11 cellular contexts compared by ENCODE assay signal in the genomic region with DNA sequence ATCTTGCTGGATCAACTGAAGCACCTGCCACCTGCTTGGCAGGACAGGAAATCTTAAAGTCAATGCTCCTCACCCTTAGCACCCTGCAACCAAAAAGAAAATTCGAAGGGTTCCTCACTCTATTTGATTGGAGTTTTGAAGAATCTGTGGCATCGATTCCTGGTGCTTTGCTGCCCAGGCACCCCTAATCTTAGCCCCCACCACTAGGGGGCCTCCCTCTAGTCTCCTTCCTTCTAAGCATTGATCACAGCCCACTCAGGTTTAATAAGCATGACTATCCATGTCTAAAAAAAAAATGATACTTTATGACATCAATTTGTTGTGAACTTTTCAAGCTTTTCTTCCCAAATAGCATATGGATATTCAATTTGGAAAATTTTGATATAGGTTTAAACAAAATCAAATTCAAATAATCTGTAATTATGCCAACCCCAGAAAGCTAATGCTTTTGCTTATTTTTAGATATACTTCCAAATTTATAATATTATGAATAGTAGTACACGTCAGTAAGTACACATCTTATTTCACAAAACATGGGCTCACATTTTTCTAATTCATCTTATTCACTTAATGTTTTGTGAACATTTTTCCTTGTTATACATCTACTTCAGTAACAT. TPM values are rescaled to one million over a fixed set of nuclear protein-coding genes. Genes with fewer than 3 reads are reported as not detected.
DNase-seq lines count a peak whose midpoint lies in the region; ATAC-seq, FAIRE-seq and TF ChIP-seq lines count a peak whose summit lies in the region.
"Had no signal": no experiment of that assay in that cellular context is flagged by ENCODE, and none has a peak within 500 bp of the region (broad histone marks: within the 10 kb centered on the region; RNA-seq: fewer than 3 reads in every experiment).

No MANE protein-coding gene starts in this region.

- no peak overlapping the region for H3K27ac Mint-ChIP-seq in activated naive CD8-positive, alpha-beta T cell treated with anti-CD3 and anti-CD28 coated beads, Interleukin-2, amount 50 U/mL, for 24 hours
- H3K27ac Mint-ChIP-seq in activated naive CD8-positive, alpha-beta T cell treated with anti-CD3 and anti-CD28 coated beads for 36 hours = no peak overlapping the region
- H3K27ac Mint-ChIP-seq: activated naive CD4-positive, alpha-beta T cell treated with anti-CD3 and anti-CD28 coated beads, Interleukin-2, amount 50 U/mL, for 24 hours had no signal

- WGBS in small intestine, 3 donors = 57 to 68% (median 65%) methylated on average over 3 of the region's 3 CpGs

- DNase-seq in activated naive CD8-positive, alpha-beta T cell treated with anti-CD3 and anti-CD28 coated beads, Interleukin-2, amount 50 U/mL, for 24 hours = peak; percentile 3
- DNase-seq in activated naive CD8-positive, alpha-beta T cell treated with anti-CD3 and anti-CD28 coated beads for 36 hours = no peak
- DNase-seq in astrocyte of the cerebellum (ENCODE audit: low read depth) (no peak), small intestine (peak; percentile 0), NCI-H2196 (lab: John Stamatoyannopoulos, UW; ENCODE audit: unreplicated experiment) (no peak), medulla oblongata (ENCODE audit: extremely low spot score) (no peak)

- peaks cover 1% of the 10 kb centered on the region for H3K27me3 Mint-ChIP-seq in activated naive CD8-positive, alpha-beta T cell treated with anti-CD3 and anti-CD28 coated beads, Interleukin-2, amount 50 U/mL, for 24 hours
- no peaks in the 10 kb centered on the region for H3K27me3 Mint-ChIP-seq in activated naive CD8-positive, alpha-beta T cell treated with anti-CD3 and anti-CD28 coated beads for 36 hours
- H3K27me3 Mint-ChIP-seq: activated naive CD4-positive, alpha-beta T cell treated with anti-CD3 and anti-CD28 coated beads, Interleukin-2, amount 50 U/mL, for 24 hours had no signal

- no peak for FAIRE-seq in small intestine (lab: Jason Lieb, UNC)

- H3K27ac ChIP-seq in small intestine (ENCODE audit: low read depth in 1 of 2, low read length in 1 of 2) = no peak overlapping the region

- H3K4me3 ChIP-seq in astrocyte of the cerebellum (ENCODE audit: low read depth, low read length) = no peak overlapping the region
- H3K4me3 ChIP-seq in small intestine (ENCODE audit: low read depth in 1 of 2, low read length in 2 of 2) = no peak overlapping the region

- H3K9me3 ChIP-seq in small intestine (ENCODE audit: control insufficient read depth, low read depth) = no peaks in the 10 kb centered on the region

- H3K36me3 Mint-ChIP-seq in activated naive CD8-positive, alpha-beta T cell treated with anti-CD3 and anti-CD28 coated beads, Interleukin-2, amount 50 U/mL, for 24 hours (ENCODE audit: low read depth) = no peaks in the 10 kb centered on the region
- H3K36me3 Mint-ChIP-seq in activated naive CD8-positive, alpha-beta T cell treated with anti-CD3 and anti-CD28 coated beads for 36 hours = no peaks in the 10 kb centered on the region
- H3K36me3 Mint-ChIP-seq: activated naive CD4-positive, alpha-beta T cell treated with anti-CD3 and anti-CD28 coated beads, Interleukin-2, amount 50 U/mL, for 24 hours had no signal

- ATAC-seq in activated naive CD8-positive, alpha-beta T cell treated with anti-CD3 and anti-CD28 coated beads, Interleukin-2, amount 50 U/mL, for 24 hours = no peak
- ATAC-seq in HG03354 (IDR thresholded peaks at IDR 0.05; ENCODE audit: poor library complexity, severe bottlenecking, unreplicated experiment) = peak; percentile 74
- ATAC-seq in HG03135 (IDR thresholded peaks at IDR 0.05; ENCODE audit: unreplicated experiment) = no peak

- no peaks in the 10 kb centered on the region for H3K4me1 Mint-ChIP-seq in activated naive CD8-positive, alpha-beta T cell treated with anti-CD3 and anti-CD28 coated beads, Interleukin-2, amount 50 U/mL, for 24 hours
- H3K4me1 Mint-ChIP-seq in activated naive CD8-positive, alpha-beta T cell treated with anti-CD3 and anti-CD28 coated beads for 36 hours = no peaks in the 10 kb centered on the region
- H3K4me1 Mint-ChIP-seq: activated naive CD4-positive, alpha-beta T cell treated with anti-CD3 and anti-CD28 coated beads, Interleukin-2, amount 50 U/mL, for 24 hours had no signal

- peak; percentile 44 for TF ChIP-seq CTCF in astrocyte of the cerebellum (IDR thresholded peaks at IDR 0.05; ENCODE audit: low read depth, low read length, missing control alignments)

- no peak overlapping the region for H3K4me3 Mint-ChIP-seq in activated naive CD8-positive, alpha-beta T cell treated with anti-CD3 and anti-CD28 coated beads, Interleukin-2, amount 50 U/mL, for 24 hours
- no peak overlapping the region for H3K4me3 Mint-ChIP-seq in activated naive CD8-positive, alpha-beta T cell treated with anti-CD3 and anti-CD28 coated beads for 36 hours
- H3K4me3 Mint-ChIP-seq: activated naive CD4-positive, alpha-beta T cell treated with anti-CD3 and anti-CD28 coated beads, Interleukin-2, amount 50 U/mL, for 24 hours had no signal

- in situ Hi-C loops in astrocyte of the cerebellum (cut with HindIII; ENCODE audit: low sequenced_read_pairs) = no loop called here

- H3K4me1 ChIP-seq in small intestine (ENCODE audit: control insufficient read depth in 2 of 2, insufficient read depth in 1 of 2, low read depth in 1 of 2, low read length in 1 of 2) = no peaks in the 10 kb centered on the region

- peaks cover 6% of the 10 kb centered on the region for H3K9me3 Mint-ChIP-seq in activated naive CD8-positive, alpha-beta T cell treated with anti-CD3 and anti-CD28 coated beads, Interleukin-2, amount 50 U/mL, for 24 hours
- H3K9me3 Mint-ChIP-seq in activated naive CD8-positive, alpha-beta T cell treated with anti-CD3 and anti-CD28 coated beads for 36 hours = no peaks in the 10 kb centered on the region
- H3K9me3 Mint-ChIP-seq: activated naive CD4-positive, alpha-beta T cell treated with anti-CD3 and anti-CD28 coated beads, Interleukin-2, amount 50 U/mL, for 24 hours had no signal

- no peaks in the 10 kb centered on the region for H3K27me3 ChIP-seq in small intestine (ENCODE audit: control insufficient read depth in 2 of 2, insufficient read depth in 2 of 2, low read length in 2 of 2)

- no peaks in the 10 kb centered on the region for H3K36me3 ChIP-seq in small intestine (ENCODE audit: control insufficient read depth in 2 of 2, insufficient read depth in 2 of 2, low read length in 2 of 2)

RNA-seq across cellular contexts. Expression of gene NRG3, which starts 45.3 kb away (rescaled TPM):
- total RNA-seq in activated naive CD8-positive, alpha-beta T cell treated with anti-CD3 and anti-CD28 coated beads for 36 hours = not detected
- under 1 TPM in 1 of 3 donors, not detected in 2; 0.72 TPM for polyA plus RNA-seq in small intestine
- total RNA-seq: M059J, osteoblast had no signal

Comparison
In these comparisons a context has a peak if more than half of its experiments do, and no peak if none do; other contexts are left out.
1. DNase-seq: peak in activated naive CD8-positive, alpha-beta T cell treated with anti-CD3 and anti-CD28 coated beads, Interleukin-2, amount 50 U/mL, for 24 hours (single experiment) and small intestine (single experiment); none in activated naive CD8-positive, alpha-beta T cell treated with anti-CD3 and anti-CD28 coated beads for 36 hours (single experiment), astrocyte of the cerebellum (single experiment), NCI-H2196 (single experiment) and medulla oblongata (single experiment).